Comparison of ENCODE assay signal across 1 cellular context in the genomic region with DNA sequence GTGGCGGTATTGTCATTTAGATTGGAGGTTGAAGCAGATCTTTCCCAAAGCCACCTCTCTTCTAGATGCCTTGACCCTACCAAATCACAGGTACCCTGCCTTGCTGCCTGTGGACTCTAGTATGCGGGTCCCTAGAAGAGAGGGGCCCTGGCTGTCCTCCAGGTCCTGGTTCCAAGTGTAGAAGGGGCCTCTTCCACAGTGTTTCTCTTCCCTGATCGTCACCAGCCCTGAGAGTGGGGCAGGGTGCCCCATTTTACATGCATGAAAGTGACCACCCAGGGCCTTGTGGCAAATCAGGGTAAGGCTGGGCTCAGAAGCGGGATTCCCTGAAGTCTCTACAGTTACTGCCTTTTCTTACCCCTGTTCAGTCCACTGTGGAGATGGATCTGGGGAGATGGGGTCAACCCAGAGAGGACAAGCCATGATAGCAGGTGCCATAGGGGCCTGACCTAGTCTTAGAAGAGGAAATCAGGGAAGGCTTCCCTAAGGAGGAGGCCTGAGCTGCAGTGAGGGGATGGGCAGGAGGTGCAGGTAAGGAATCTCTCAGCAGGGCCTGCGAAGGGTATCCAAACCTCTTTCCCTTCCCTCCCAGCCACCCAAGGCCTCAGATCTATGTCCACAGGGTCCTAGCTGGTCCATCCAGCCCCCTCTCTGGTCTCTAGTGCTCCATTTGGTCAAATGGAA.
TF ChIP-seq lines count a peak whose summit lies in the region.

No MANE protein-coding gene starts in this region.

TF ChIP-seq in GM12878, 131 proteins besides CTCF, POLR2A, EP300 and RAD21 (continued from another document):
- no peak for TF ChIP-seq SPI1 (IDR thresholded peaks at IDR 0.05; ENCODE audit: borderline replicate concordance, insufficient read depth, low read depth, low read length)
- no peak for TF ChIP-seq YBX1 (IDR thresholded peaks at IDR 0.05)
- no peak for TF ChIP-seq SMARCA5 (IDR thresholded peaks at IDR 0.05)
- TF ChIP-seq TCF7 (IDR thresholded peaks at IDR 0.05; ENCODE audit: borderline replicate concordance) = no peak
- TF ChIP-seq, protein P1, sequence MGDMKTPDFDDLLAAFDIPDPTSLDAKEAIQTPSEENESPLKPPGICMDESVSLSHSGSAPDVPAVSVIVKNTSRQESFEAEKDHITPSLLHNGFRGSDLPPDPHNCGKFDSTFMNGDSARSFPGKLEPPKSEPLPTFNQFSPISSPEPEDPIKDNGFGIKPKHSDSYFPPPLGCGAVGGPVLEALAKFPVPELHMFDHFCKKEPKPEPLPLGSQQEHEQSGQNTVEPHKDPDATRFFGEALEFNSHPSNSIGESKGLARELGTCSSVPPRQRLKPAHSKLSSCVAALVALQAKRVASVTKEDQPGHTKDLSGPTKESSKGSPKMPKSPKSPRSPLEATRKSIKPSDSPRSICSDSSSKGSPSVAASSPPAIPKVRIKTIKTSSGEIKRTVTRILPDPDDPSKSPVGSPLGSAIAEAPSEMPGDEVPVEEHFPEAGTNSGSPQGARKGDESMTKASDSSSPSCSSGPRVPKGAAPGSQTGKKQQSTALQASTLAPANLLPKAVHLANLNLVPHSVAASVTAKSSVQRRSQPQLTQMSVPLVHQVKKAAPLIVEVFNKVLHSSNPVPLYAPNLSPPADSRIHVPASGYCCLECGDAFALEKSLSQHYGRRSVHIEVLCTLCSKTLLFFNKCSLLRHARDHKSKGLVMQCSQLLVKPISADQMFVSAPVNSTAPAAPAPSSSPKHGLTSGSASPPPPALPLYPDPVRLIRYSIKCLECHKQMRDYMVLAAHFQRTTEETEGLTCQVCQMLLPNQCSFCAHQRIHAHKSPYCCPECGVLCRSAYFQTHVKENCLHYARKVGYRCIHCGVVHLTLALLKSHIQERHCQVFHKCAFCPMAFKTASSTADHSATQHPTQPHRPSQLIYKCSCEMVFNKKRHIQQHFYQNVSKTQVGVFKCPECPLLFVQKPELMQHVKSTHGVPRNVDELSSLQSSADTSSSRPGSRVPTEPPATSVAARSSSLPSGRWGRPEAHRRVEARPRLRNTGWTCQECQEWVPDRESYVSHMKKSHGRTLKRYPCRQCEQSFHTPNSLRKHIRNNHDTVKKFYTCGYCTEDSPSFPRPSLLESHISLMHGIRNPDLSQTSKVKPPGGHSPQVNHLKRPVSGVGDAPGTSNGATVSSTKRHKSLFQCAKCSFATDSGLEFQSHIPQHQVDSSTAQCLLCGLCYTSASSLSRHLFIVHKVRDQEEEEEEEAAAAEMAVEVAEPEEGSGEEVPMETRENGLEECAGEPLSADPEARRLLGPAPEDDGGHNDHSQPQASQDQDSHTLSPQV (IDR thresholded peaks at IDR 0.05) = no peak
- no peak for TF ChIP-seq SMAD1 (IDR thresholded peaks at IDR 0.05; ENCODE audit: low read depth, partially characterized antibody)
- TF ChIP-seq EZH2 (IDR thresholded peaks at IDR 0.05; ENCODE audit: borderline replicate concordance, control insufficient read depth, low read depth, low read length) = no peak
- no peak for TF ChIP-seq CHD4 (IDR thresholded peaks at IDR 0.05)
- TF ChIP-seq JUNB (IDR thresholded peaks at IDR 0.05) = no peak
- TF ChIP-seq SIN3A (IDR thresholded peaks at IDR 0.05; ENCODE audit: low read depth, low read length) = no peak
